In genomic region chr12:46385439-46385838, GRCh38 we compare ENCODE assay signal across 3 cellular contexts.
TF ChIP-seq lines count a peak whose summit lies in the region.

No MANE protein-coding gene starts in this region.

TF ChIP-seq in SK-N-SH, 30 proteins besides CTCF, POLR2A, EP300 and RAD21:
- TF ChIP-seq POLR2AphosphoS5 (IDR thresholded peaks at IDR 0.05; ENCODE audit: low read depth, low read length), result no peak
- no peak for TF ChIP-seq YY1 (IDR thresholded peaks at IDR 0.05; ENCODE audit: low read depth)
- no peak for TF ChIP-seq TAF1 (IDR thresholded peaks at IDR 0.05; ENCODE audit: borderline replicate concordance, low read depth, low read length)
- TF ChIP-seq FOXJ3 (CRISPR knock-in tag; IDR thresholded peaks at IDR 0.05), result no peak
- TF ChIP-seq GABPA (IDR thresholded peaks at IDR 0.05; ENCODE audit: low read depth), result no peak
- no peak for TF ChIP-seq USF2 (IDR thresholded peaks at IDR 0.05; ENCODE audit: borderline replicate concordance, low read depth, low read length)
- no peak for TF ChIP-seq PBX3 (IDR thresholded peaks at IDR 0.05)
- no peak for TF ChIP-seq RXRA (IDR thresholded peaks at IDR 0.05; ENCODE audit: borderline replicate concordance, low read depth)
- TF ChIP-seq NFIC (IDR thresholded peaks at IDR 0.05; ENCODE audit: borderline replicate concordance), result no peak
- TF ChIP-seq CHD2 (IDR thresholded peaks at IDR 0.05; ENCODE audit: low read length, partially characterized antibody), result no peak
- no peak for TF ChIP-seq GATA2 (CRISPR knock-in tag; IDR thresholded peaks at IDR 0.05)
- TF ChIP-seq MXI1 (IDR thresholded peaks at IDR 0.05; ENCODE audit: low read depth, low read length), result no peak

TF ChIP-seq in SK-N-SH treated with all-trans-retinoic acid at 6 μM for 48 hours, 23 proteins besides CTCF, POLR2A, EP300 and RAD21:
- no peak for TF ChIP-seq ZFP3 (CRISPR knock-in tag; IDR thresholded peaks at IDR 0.05)
- TF ChIP-seq CSDC2 (CRISPR knock-in tag; IDR thresholded peaks at IDR 0.05), result no peak
- no peak for TF ChIP-seq PATZ1 (CRISPR knock-in tag; IDR thresholded peaks at IDR 0.05; ENCODE audit: borderline replicate concordance)
- TF ChIP-seq ISL1 (CRISPR knock-in tag; IDR thresholded peaks at IDR 0.05), result no peak
- TF ChIP-seq ZNF70 (CRISPR knock-in tag; IDR thresholded peaks at IDR 0.05), result no peak
- TF ChIP-seq ZNF565 (CRISPR knock-in tag; conservative IDR thresholded peaks at IDR 0.05; ENCODE audit: low read depth), result no peak
- no peak for TF ChIP-seq ZC3H10 (CRISPR knock-in tag; IDR thresholded peaks at IDR 0.05)
- TF ChIP-seq ARNTL (CRISPR knock-in tag; IDR thresholded peaks at IDR 0.05; ENCODE audit: borderline replicate concordance, low read depth), result no peak
- TF ChIP-seq GLIS3 (CRISPR knock-in tag; IDR thresholded peaks at IDR 0.05), result no peak
- TF ChIP-seq BACH2 (CRISPR knock-in tag; IDR thresholded peaks at IDR 0.05; ENCODE audit: borderline replicate concordance), result no peak
- TF ChIP-seq CREB5 (CRISPR knock-in tag; IDR thresholded peaks at IDR 0.05; ENCODE audit: low read depth), result no peak
- no peak for TF ChIP-seq SNAI2 (CRISPR knock-in tag; IDR thresholded peaks at IDR 0.05)
- no peak for TF ChIP-seq PPARA (CRISPR knock-in tag; IDR thresholded peaks at IDR 0.05; ENCODE audit: borderline replicate concordance)
- TF ChIP-seq ESRRG (CRISPR knock-in tag; IDR thresholded peaks at IDR 0.05), result no peak
- TF ChIP-seq TCF4 (CRISPR knock-in tag; IDR thresholded peaks at IDR 0.05; ENCODE audit: borderline replicate concordance), result no peak

TF ChIP-seq in HepG2, 621 proteins besides CTCF, POLR2A, EP300 and RAD21 (continues in another document):
- TF ChIP-seq YY1 (IDR thresholded peaks at IDR 0.05; ENCODE audit: insufficient read depth, insufficient replicate concordance, low read depth, low read length) (no peak), ZFAT (CRISPR knock-in tag; conservative IDR thresholded peaks at IDR 0.05) (no peak), POLR2G (IDR thresholded peaks at IDR 0.05; ENCODE audit: low read depth, low read length) (peak; percentile 63; the same call in 1 of the 2 replicates), TP53 (CRISPR knock-in tag; conservative IDR thresholded peaks at IDR 0.05) (no peak), TERF1 (CRISPR knock-in tag; IDR thresholded peaks at IDR 0.05) (no peak), ATF3 (CRISPR knock-in tag; IDR thresholded peaks at IDR 0.05) (no peak), ZFP62 (CRISPR knock-in tag; IDR thresholded peaks at IDR 0.05) (no peak), HDAC2 (CRISPR knock-in tag; IDR thresholded peaks at IDR 0.05) (0 out of 2 replicates have a peak, but pooled peaks have one; percentile 17), MEF2D (CRISPR knock-in tag; IDR thresholded peaks at IDR 0.05) (peak; percentile 42; the same call in 1 of the 2 replicates), AKAP8 (CRISPR knock-in tag; IDR thresholded peaks at IDR 0.05) (0 out of 2 replicates have a peak, but pooled peaks have one; percentile 38), NFE2L1 (CRISPR knock-in tag; IDR thresholded peaks at IDR 0.05; ENCODE audit: borderline replicate concordance) (no peak), ZNF414 (CRISPR knock-in tag; IDR thresholded peaks at IDR 0.05) (no peak), RBAK (CRISPR knock-in tag; IDR thresholded peaks at IDR 0.05) (no peak), SAP130 (CRISPR knock-in tag; IDR thresholded peaks at IDR 0.05; ENCODE audit: low read depth) (peak; percentile 62), REL (CRISPR knock-in tag; conservative IDR thresholded peaks at IDR 0.05) (no peak), RNF219 (CRISPR knock-in tag; IDR thresholded peaks at IDR 0.05) (0 out of 2 replicates have a peak, but pooled peaks have one; percentile 55), ZNF282 (IDR thresholded peaks at IDR 0.05; ENCODE audit: partially characterized antibody) (no peak), ELK4 (CRISPR knock-in tag; IDR thresholded peaks at IDR 0.05; ENCODE audit: borderline replicate concordance) (no peak), ZC3H13 (CRISPR knock-in tag; IDR thresholded peaks at IDR 0.05) (0 out of 2 replicates have a peak, but pooled peaks have one; percentile 36), HMG20B (CRISPR knock-in tag; conservative IDR thresholded peaks at IDR 0.05) (0 out of 2 replicates have a peak, but pooled peaks have one; percentile 35), ZNF772 (CRISPR knock-in tag; IDR thresholded peaks at IDR 0.05) (0 out of 2 replicates have a peak, but pooled peaks have one; percentile 44), RBFOX2 (IDR thresholded peaks at IDR 0.05; ENCODE audit: low read depth, low read length) (0 out of 2 replicates have a peak, but pooled peaks have one; percentile 20), ZNF589 (CRISPR knock-in tag; conservative IDR thresholded peaks at IDR 0.05) (no peak), AFF4 (CRISPR knock-in tag; IDR thresholded peaks at IDR 0.05) (peak; percentile 79; the same call in 1 of the 2 replicates), HDAC1 (CRISPR knock-in tag; IDR thresholded peaks at IDR 0.05) (no peak), ZBTB49 (CRISPR knock-in tag; IDR thresholded peaks at IDR 0.05; ENCODE audit: borderline replicate concordance) (no peak), CHD4 (IDR thresholded peaks at IDR 0.05; ENCODE audit: borderline replicate concordance, low read length) (no peak), ZBTB20 (CRISPR knock-in tag; IDR thresholded peaks at IDR 0.05; ENCODE audit: borderline replicate concordance, low read depth) (peak; percentile 33; the same call in 1 of the 2 replicates), TFDP1 (CRISPR knock-in tag; IDR thresholded peaks at IDR 0.05; ENCODE audit: borderline replicate concordance) (0 out of 2 replicates have a peak, but pooled peaks have one; percentile 28), KMT2A (CRISPR knock-in tag; IDR thresholded peaks at IDR 0.05) (no peak), KLF11 (CRISPR knock-in tag; IDR thresholded peaks at IDR 0.05) (no peak), JARID2 (CRISPR knock-in tag; IDR thresholded peaks at IDR 0.05; ENCODE audit: insufficient replicate concordance) (no peak), E2F5 (CRISPR knock-in tag; conservative IDR thresholded peaks at IDR 0.05) (no peak), DBP (CRISPR knock-in tag; IDR thresholded peaks at IDR 0.05; ENCODE audit: not compliant biosample characterization) (no peak)
